20 cellular contexts compared by ENCODE assay signal in genomic region chr5:92222449-92222848, GRCh38.
DNase-seq lines count a peak whose midpoint lies in the region; ATAC-seq, FAIRE-seq and TF ChIP-seq lines count a peak whose summit lies in the region.
"Had no signal": no experiment of that assay in that cellular context is flagged by ENCODE, and none has a peak within 500 bp of the region (broad histone marks: within the 10 kb centered on the region; RNA-seq: fewer than 3 reads in every experiment).

No MANE protein-coding gene starts in this region.

- TF ChIP-seq CTCF in A673 (conservative IDR thresholded peaks at IDR 0.05; ENCODE audit: low read depth, low read length) (peak; percentile 31; the same call in 1 of the 2 replicates), GM12873 (IDR thresholded peaks at IDR 0.05; ENCODE audit: insufficient read depth, low read depth, low read length, missing control alignments) (peak; percentile 9), RWPE2 (IDR thresholded peaks at IDR 0.05; ENCODE audit: poor library complexity, severe bottlenecking) (peak; percentile 31), foreskin fibroblast (IDR thresholded peaks at IDR 0.05; ENCODE audit: low read depth, low read length) (peak; percentile 19), GM10266 (IDR thresholded peaks at IDR 0.05; ENCODE audit: control insufficient read depth, insufficient read depth, low read depth, missing control alignments) (no peak), pancreas (IDR thresholded peaks at IDR 0.05) (no peak)

- no peaks in the 10 kb centered on the region for H3K4me1 ChIP-seq in A673 (ENCODE audit: insufficient read depth, low read length, poor library complexity, severe bottlenecking)
- no peaks in the 10 kb centered on the region for H3K4me1 ChIP-seq in RWPE2 (ENCODE audit: insufficient read depth, poor library complexity, severe bottlenecking)
- H3K4me1 ChIP-seq in pancreas = no peaks in the 10 kb centered on the region
- H3K4me1 ChIP-seq: breast epithelium, SJSA1 had no signal

- H3K27ac ChIP-seq in A673 (ENCODE audit: low read depth, low read length, poor library complexity, severe bottlenecking) = no peak overlapping the region
- no peak overlapping the region for H3K27ac ChIP-seq in RWPE2 (ENCODE audit: poor library complexity, severe bottlenecking)
- no peak overlapping the region for H3K27ac ChIP-seq in pancreas
- H3K27ac ChIP-seq: breast epithelium, SJSA1, thoracic aorta had no signal

- POLR2A ChIA-PET in A673 (lab: Charles Lee; ENCODE audit: low non-redundant PET) = no interaction called here

- H3K9me3 ChIP-seq in A673 (ENCODE audit: low read depth, low read length, poor library complexity, severe bottlenecking) (peaks cover 5% of the 10 kb centered on the region), RWPE2 (ENCODE audit: severe bottlenecking) (no peaks in the 10 kb centered on the region), pancreas (no peaks in the 10 kb centered on the region)
- H3K9me3 ChIP-seq: SJSA1, thoracic aorta had no signal

- CTCF ChIA-PET in A673 (lab: Charles Lee) = interaction anchor here (1.1 kb wide), 1 partner anchor 580 kb away, joined by 6 read pairs; no protein-coding TSS in a partner anchor

- H3K36me3 ChIP-seq in A673 (ENCODE audit: insufficient read depth, low read length, poor library complexity, severe bottlenecking) (no peaks in the 10 kb centered on the region), RWPE2 (ENCODE audit: low read depth) (no peaks in the 10 kb centered on the region), pancreas (no peaks in the 10 kb centered on the region)
- H3K36me3 ChIP-seq: breast epithelium, SJSA1, thoracic aorta had no signal

- DNase-seq in A673 (ENCODE audit: low spot score) (peak; percentile 3), RWPE2 (ENCODE audit: low spot score) (no peak), foreskin fibroblast (peak; percentile 5 to 27), T-helper 1 cell (no peak), pons (ENCODE audit: low spot score) (no peak), GM10266 (ENCODE audit: extremely low spot score) (no peak), pancreas (no peak)
- DNase-seq: activated gamma-delta T cell treated with Interleukin-2 at 50 U/mL for 16 hours, AML-193, head of caudate nucleus, left cardiac atrium, NCI-H146, NCI-H510A had no signal

- 61 to 76% methylated on average over 1 of the region's 1 CpG for WGBS in pancreas, 2 donors

- FAIRE-seq in pancreas (lab: Jason Lieb, UNC) = no peak
- FAIRE-seq: endometrium, K562, TTC549 had no signal

- ATAC-seq in RWPE2 (ENCODE audit: low read depth) = 0 out of 3 replicates have a peak, but pooled peaks have one; percentile 12
- ATAC-seq in pancreas = no peak
- ATAC-seq: K562, left cardiac atrium had no signal

- intact Hi-C loops in A673 (cut with micrococcal nuclease; ENCODE audit: unreplicated experiment) (loop anchor here (1.0 kb wide), 1 partner anchor 293 kb away; no protein-coding TSS in a partner anchor), pancreas (cut with DNase I) (no loop called here)

- BruUV-seq in A673 (replicated peaks; lab: Mats Ljungman, UMichigan) = no TSS peak

- H3K4me3 ChIP-seq in A673 (ENCODE audit: low read depth, low read length, poor library complexity, severe bottlenecking) (no peak overlapping the region), RWPE2 (ENCODE audit: severe bottlenecking) (no peak overlapping the region), foreskin fibroblast (ENCODE audit: low read depth in 1 of 2, low read length in 2 of 2) (no peak overlapping the region), pancreas (no peak overlapping the region)
- H3K4me3 ChIP-seq: breast epithelium, K562, SJSA1, thoracic aorta had no signal

- no peaks in the 10 kb centered on the region for H3K27me3 ChIP-seq in A673 (replicated peaks; ENCODE audit: insufficient read depth, low read depth, low read length, poor library complexity)
- no peaks in the 10 kb centered on the region for H3K27me3 ChIP-seq in RWPE2 (ENCODE audit: insufficient read depth, poor library complexity, severe bottlenecking)
- no peaks in the 10 kb centered on the region for H3K27me3 ChIP-seq in pancreas
- H3K27me3 ChIP-seq: breast epithelium, SJSA1 had no signal

Comparison
In these comparisons a context has a peak if more than half of its experiments do, and no peak if none do; other contexts are left out.
1. DNase-seq: peak in A673 (single experiment) and foreskin fibroblast (2 of 2); none in RWPE2 (single experiment), T-helper 1 cell (0 of 5), pons (single experiment), GM10266 (single experiment) and pancreas (0 of 6).
2. CTCF ChIP-seq: peak in A673 (single experiment), GM12873 (single experiment), RWPE2 (single experiment) and foreskin fibroblast (single experiment); none in GM10266 (single experiment) and pancreas (0 of 4).